In the genomic region with DNA sequence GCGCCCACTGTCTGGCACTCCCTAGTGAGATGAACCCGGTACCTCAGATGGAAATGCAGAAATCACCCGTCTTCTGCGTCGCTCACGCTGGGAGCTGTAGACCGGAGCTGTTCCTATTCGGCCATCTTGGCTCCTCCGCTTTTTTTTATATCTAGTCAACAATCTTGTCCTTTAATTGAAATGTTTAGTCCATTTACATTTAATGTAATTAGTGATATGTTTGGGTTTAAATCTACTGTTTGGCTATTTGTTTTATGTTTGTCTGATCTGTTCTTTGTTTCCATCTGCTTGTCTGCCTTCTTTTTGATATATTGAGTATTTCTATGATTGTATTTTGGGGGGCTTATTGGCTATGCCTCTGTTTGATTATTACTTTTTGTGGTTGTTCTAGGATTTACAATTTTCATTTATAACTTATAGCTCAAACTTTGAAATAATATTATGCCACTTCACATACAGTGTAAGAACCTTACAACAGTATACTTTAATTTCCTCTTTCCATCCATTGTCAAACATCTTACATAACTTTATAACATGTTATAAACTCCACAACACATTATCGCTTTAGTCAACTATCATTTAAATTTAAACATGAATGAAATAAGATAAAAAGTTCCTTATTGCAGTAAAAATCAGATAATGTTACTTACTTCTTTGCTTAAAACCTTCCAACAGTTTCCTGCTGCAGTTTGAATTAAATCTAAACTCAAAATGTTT, we compare ENCODE assay signal across 1 cellular context.
TF ChIP-seq lines count a peak whose summit lies in the region.

No MANE protein-coding gene starts in this region.

TF ChIP-seq in K562, 482 proteins besides CTCF, POLR2A, EP300 and RAD21 (continued from another document):
- TF ChIP-seq ZHX1 (conservative IDR thresholded peaks at IDR 0.05; ENCODE audit: low read length) = no peak
- peak; percentile 95 for TF ChIP-seq ZNF507 (tag; conservative IDR thresholded peaks at IDR 0.05)
